Comparison of ENCODE assay signal across 16 cellular contexts in genomic region chr20:59605691-59606364, GRCh38. TPM values are rescaled to one million over a fixed set of nuclear protein-coding genes. Genes with fewer than 3 reads are reported as not detected.
DNase-seq lines count a peak whose midpoint lies in the region; ATAC-seq and TF ChIP-seq lines count a peak whose summit lies in the region.
"Had no signal": no experiment of that assay in that cellular context is flagged by ENCODE, and none has a peak within 500 bp of the region (broad histone marks: within the 10 kb centered on the region; RNA-seq: fewer than 3 reads in every experiment).

No MANE protein-coding gene starts in this region.

- peak overlapping the region; percentile 87 for H3K27ac ChIP-seq in BLaER1
- H3K27ac ChIP-seq in transverse colon, result no peak overlapping the region

- H3K36me3 ChIP-seq in BLaER1 (peaks cover 72% of the 10 kb centered on the region), transverse colon (no peaks in the 10 kb centered on the region)

- H3K4me1 ChIP-seq in BLaER1, result peaks cover 94% of the 10 kb centered on the region
- peaks cover 6 to 12% (median 8%) of the 10 kb centered on the region in 4 donors for H3K4me1 ChIP-seq in transverse colon

- TF ChIP-seq POLR2A in transverse colon (IDR thresholded peaks at IDR 0.05), result no peak

- H3K9me3 ChIP-seq in BLaER1 (no peaks in the 10 kb centered on the region), transverse colon (no peaks in the 10 kb centered on the region)

- H3K4me3 ChIP-seq in BLaER1, result peak overlapping the region; percentile 63
- H3K4me3 ChIP-seq in epithelial cell of proximal tubule (ENCODE audit: low read depth, low read length), result peak overlapping the region; percentile 49
- peak overlapping the region in 1 of 4 donors; percentile 43 for H3K4me3 ChIP-seq in transverse colon

- TF ChIP-seq CTCF in epithelial cell of proximal tubule (conservative IDR thresholded peaks at IDR 0.05; ENCODE audit: low read depth, low read length) (no peak), nephron (IDR thresholded peaks at IDR 0.05; ENCODE audit: unreplicated experiment in 3 of 3) (no peak), transverse colon (IDR thresholded peaks at IDR 0.05) (no peak)

- no peak overlapping the region for H3K27ac Mint-ChIP-seq in nephron
- H3K27ac Mint-ChIP-seq: activated CD8-positive, alpha-beta memory T cell treated with anti-CD3 and anti-CD28 coated beads, Interleukin-2, amount 10 ng/mL, durations not matched to agents 7 days and 5 days; HFFc6; naive thymus-derived CD4-positive, alpha-beta T cell had no signal

- WGBS in transverse colon (ENCODE audit: low coverage in 1 of 2), 2 donors, result 21 to 40% methylated on average over 1 to 17 of the region's 17 CpGs

- ATAC-seq in GM21423 (IDR thresholded peaks at IDR 0.05; ENCODE audit: unreplicated experiment), result no peak
- ATAC-seq: activated CD8-positive, alpha-beta memory T cell treated with anti-CD3 and anti-CD28 coated beads, Interleukin-2, amount 10 ng/mL, durations not matched to agents 7 days and 5 days; naive thymus-derived CD4-positive, alpha-beta T cell had no signal

- H4K20me1 ChIP-seq in BLaER1, result peaks cover 100% of the 10 kb centered on the region

- peaks cover 6% of the 10 kb centered on the region for H3K4me1 Mint-ChIP-seq in nephron
- H3K4me1 Mint-ChIP-seq: central memory CD8-positive, alpha-beta T cell had no signal

- TF ChIP-seq EP300 in transverse colon (IDR thresholded peaks at IDR 0.05; ENCODE audit: low read depth), result no peak

- peak; percentile 46 for DNase-seq in NCI-H1417 treated with DMSO at 0.1 percent for 48 hours (lab: John Stamatoyannopoulos, UW)
- DNase-seq in epithelial cell of proximal tubule (ENCODE audit: low read depth), result no peak
- DNase-seq in stimulated activated CD8-positive, alpha-beta memory T cell treated with anti-CD3 and anti-CD28 coated beads, Interleukin-4, amount 100 ng/mL, for 48 hours, result no peak
- no peak for DNase-seq in transverse colon
- DNase-seq in posterior vena cava (ENCODE audit: low spot score), result no peak
- DNase-seq: activated CD8-positive, alpha-beta memory T cell treated with anti-CD3 and anti-CD28 coated beads, Interleukin-2, amount 10 ng/mL, durations not matched to agents 7 days and 5 days; HFFc6; naive thymus-derived CD4-positive, alpha-beta T cell; NCI-H187; NCI-H524 treated with DMSO at 0.1 percent for 48 hours; T-helper 9 cell had no signal

- no peaks in the 10 kb centered on the region for H3K9me3 Mint-ChIP-seq in nephron
- H3K9me3 Mint-ChIP-seq: central memory CD8-positive, alpha-beta T cell; naive thymus-derived CD4-positive, alpha-beta T cell had no signal

- peak overlapping the region; percentile 28 to 64 (median 41) for H3K4me3 Mint-ChIP-seq in nephron
- H3K4me3 Mint-ChIP-seq: activated CD8-positive, alpha-beta memory T cell treated with anti-CD3 and anti-CD28 coated beads, Interleukin-2, amount 10 ng/mL, durations not matched to agents 7 days and 5 days; central memory CD8-positive, alpha-beta T cell; HFFc6 had no signal

- H3K9ac ChIP-seq in BLaER1, result peak overlapping the region; percentile 76

- no peaks in the 10 kb centered on the region for H3K36me3 Mint-ChIP-seq in nephron (ENCODE audit: low read depth)
- H3K36me3 Mint-ChIP-seq: activated CD8-positive, alpha-beta memory T cell treated with anti-CD3 and anti-CD28 coated beads, Interleukin-2, amount 10 ng/mL, durations not matched to agents 7 days and 5 days; naive thymus-derived CD4-positive, alpha-beta T cell had no signal

- H3K27me3 ChIP-seq in BLaER1, result no peaks in the 10 kb centered on the region
- peaks cover 71% of the 10 kb centered on the region for H3K27me3 ChIP-seq in transverse colon

- in situ Hi-C loops in transverse colon (cut with MboI; ENCODE audit: low pct_ligation_motif_present in 1 of 4, low pct_unique_long_range_greater_than_20kb in 1 of 4, low sequenced_read_pairs in 3 of 4), result no loop called here

- H3K27me3 Mint-ChIP-seq in nephron (ENCODE audit: low read depth), result peaks cover 97% of the 10 kb centered on the region

- peak overlapping the region; percentile 99 for H3K4me2 ChIP-seq in BLaER1

- intact Hi-C loops in transverse colon (cut with DNase I; ENCODE audit: low total_unique reads), result no loop called here
- intact Hi-C loops in posterior vena cava (cut with DNase I), result no loop called here

RNA-seq across cellular contexts. Expression of gene PHACTR3, which starts 1.5 kb away (rescaled TPM):
- total RNA-seq in epithelial cell of proximal tubule, result 0.06 and 0.51 TPM in 2 replicates
- 1 to 10 TPM; 1.6 to 7.1 (median 5.6) TPM for total RNA-seq in transverse colon
- total RNA-seq in posterior vena cava, result under 1 TPM; 0.19 to 0.43 TPM
- total RNA-seq: activated CD8-positive, alpha-beta memory T cell treated with anti-CD3 and anti-CD28 coated beads, Interleukin-2, amount 10 ng/mL, durations not matched to agents 7 days and 5 days; HFFc6; SK-MEL-5 had no signal
